In genomic region chr2:237968048-237968862, GRCh38 we compare ENCODE assay signal across 8 cellular contexts. TPM values are rescaled to one million over a fixed set of nuclear protein-coding genes. Genes with fewer than 3 reads are reported as not detected.
DNase-seq lines count a peak whose midpoint lies in the region; ATAC-seq and TF ChIP-seq lines count a peak whose summit lies in the region.

No MANE protein-coding gene starts in this region.

- peak; percentile 14 for DNase-seq in NCI-H748 (lab: John Stamatoyannopoulos, UW; ENCODE audit: unreplicated experiment)
- no peak for DNase-seq in NCI-H748 treated with DMSO at 0.1 percent for 48 hours (lab: John Stamatoyannopoulos, UW)
- DNase-seq in SJCRH30 = no peak
- no peak for DNase-seq in astrocyte of the cerebellum (ENCODE audit: low read depth)
- DNase-seq in hepatic stellate cell (ENCODE audit: low spot score) = peak; percentile 91
- DNase-seq in sciatic nerve (ENCODE audit: low spot score) = no peak
- DNase-seq in NCI-H1105 (lab: John Stamatoyannopoulos, UW) = no peak

- H3K4me1 ChIP-seq in SJCRH30 = peaks cover 4% of the 10 kb centered on the region; the same call in 1 of the 2 replicates

- intact Hi-C loops in sciatic nerve (cut with DNase I) = no loop called here

- TF ChIP-seq CTCF in astrocyte of the cerebellum (IDR thresholded peaks at IDR 0.05; ENCODE audit: low read depth, low read length, missing control alignments) = no peak

- ATAC-seq in HG03066 (IDR thresholded peaks at IDR 0.05; ENCODE audit: low read depth, unreplicated experiment) = peak; percentile 39
- ATAC-seq in sciatic nerve = peak; percentile 75

- no peak overlapping the region for H3K27ac ChIP-seq in SJCRH30

- in situ Hi-C loops in astrocyte of the cerebellum (cut with HindIII; ENCODE audit: low sequenced_read_pairs) = no loop called here

- H3K27me3 ChIP-seq in SJCRH30 = no peaks in the 10 kb centered on the region

- H3K4me3 ChIP-seq in SJCRH30 (peak overlapping the region; percentile 60), astrocyte of the cerebellum (ENCODE audit: low read depth, low read length) (peak overlapping the region; percentile 73)

- H3K9me3 ChIP-seq in SJCRH30 (replicated peaks) = no peaks in the 10 kb centered on the region

- no peaks in the 10 kb centered on the region for H3K36me3 ChIP-seq in SJCRH30

RNA-seq across cellular contexts. Expression of gene UBE2F, which starts 1.4 kb away (rescaled TPM):
- 46.4 and 50.5 TPM in 2 replicates for total RNA-seq in SJCRH30 (2014; rRNA removed; shearing (Covaris generic))
- total RNA-seq in sciatic nerve = 32.6 TPM

Comparison
In these comparisons a context has a peak if more than half of its experiments do, and no peak if none do; other contexts are left out.
1. DNase-seq: peak in NCI-H748 (single experiment) and hepatic stellate cell (single experiment); none in NCI-H748 treated with DMSO at 0.1 percent for 48 hours (single experiment), SJCRH30 (0 of 2), astrocyte of the cerebellum (single experiment), sciatic nerve (single experiment) and NCI-H1105 (single experiment).